21 cellular contexts compared by ENCODE assay signal in the genomic region with DNA sequence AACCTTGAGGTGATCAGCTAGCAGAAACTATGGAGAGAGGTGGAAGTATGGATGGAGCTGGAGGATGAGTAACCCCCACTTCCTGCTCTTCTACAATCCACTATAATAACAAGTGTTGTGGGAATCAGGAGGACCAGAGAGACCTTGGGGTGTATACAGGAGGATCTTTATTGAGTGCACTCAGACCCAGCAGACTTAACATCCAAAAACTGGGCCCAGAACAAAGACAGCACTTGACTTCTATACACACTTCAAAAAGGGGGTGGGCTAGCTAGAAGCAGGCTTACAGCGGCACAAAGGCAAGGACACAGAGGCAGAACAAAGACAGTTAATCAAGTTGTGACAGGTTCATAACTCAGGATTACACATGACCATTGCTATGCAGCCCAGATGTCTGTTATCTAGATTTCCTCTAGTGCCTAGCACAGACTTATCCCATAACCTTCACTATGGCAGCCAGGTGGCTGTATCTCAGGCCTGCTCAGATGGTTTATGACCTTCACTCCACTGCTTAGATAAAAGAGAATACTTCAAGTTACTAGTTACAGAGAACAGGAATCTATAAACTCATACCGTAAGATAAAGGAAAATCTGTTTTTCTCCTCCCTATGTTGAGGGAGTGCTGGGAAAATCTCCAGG. TPM values are rescaled to one million over a fixed set of nuclear protein-coding genes. Genes with fewer than 3 reads are reported as not detected.
"Had no signal": no experiment of that assay in that cellular context is flagged by ENCODE, and none has a peak within 500 bp of the region (broad histone marks: within the 10 kb centered on the region; RNA-seq: fewer than 3 reads in every experiment).

No MANE protein-coding gene starts in this region.

- H3K36me3 Mint-ChIP-seq: activated CD8-positive, alpha-beta memory T cell treated with anti-CD3 and anti-CD28 coated beads, Interleukin-2, amount 10 ng/mL, durations not matched to agents 7 days and 5 days had no signal

- H3K36me3 ChIP-seq: adrenal gland, esophagus squamous epithelium, gastrocnemius medialis, heart left ventricle, tibial artery had no signal

- ATAC-seq: activated CD4-positive, alpha-beta T cell treated with anti-CD3 and anti-CD28 coated beads for 36 hours; body of pancreas; gastrocnemius medialis; heart left ventricle; stimulated activated memory B cell treated with anti-CD40 and anti-IgM and Interleukin-4, amounts not matched to agents 10 μg/mL and 1 μg/mL and 100 μg/mL, for 72 hours; T-helper 17 cell had no signal

- H3K4me3 Mint-ChIP-seq: activated CD4-positive, alpha-beta memory T cell treated with anti-CD3 and anti-CD28 coated beads for 36 hours; activated CD4-positive, alpha-beta T cell treated with anti-CD3 and anti-CD28 coated beads for 36 hours; activated CD8-positive, alpha-beta memory T cell treated with anti-CD3 and anti-CD28 coated beads, Interleukin-2, amount 10 ng/mL, durations not matched to agents 7 days and 5 days; naive B cell; stimulated activated memory B cell treated with anti-CD40 and anti-IgM and Interleukin-4, amounts not matched to agents 10 μg/mL and 1 μg/mL and 100 μg/mL, for 72 hours; T-helper 17 cell had no signal

- H3K27ac ChIP-seq: adrenal gland, body of pancreas, esophagus squamous epithelium, gastrocnemius medialis, heart left ventricle, parathyroid adenoma, tibial artery had no signal

- DNase-seq: activated CD4-positive, alpha-beta memory T cell treated with anti-CD3 and anti-CD28 coated beads for 36 hours; activated CD4-positive, alpha-beta T cell treated with anti-CD3 and anti-CD28 coated beads for 36 hours; activated CD8-positive, alpha-beta memory T cell treated with anti-CD3 and anti-CD28 coated beads, Interleukin-2, amount 10 ng/mL, durations not matched to agents 7 days and 5 days; activated naive CD4-positive, alpha-beta T cell treated with anti-CD3 and anti-CD28 coated beads, Interleukin-2, amount 50 U/mL, for 16 hours; activated T-cell treated with anti-CD3 and anti-CD28 coated beads, Interleukin-2, amount 50 U/mL, for 1 hour; adrenal gland; body of pancreas; central memory CD4-positive, alpha-beta T cell; effector CD8-positive, alpha-beta T cell; esophagus squamous epithelium; gastrocnemius medialis; heart left ventricle; naive B cell; stimulated activated CD4-positive, alpha-beta T cell treated with anti-CD3 and anti-CD28 coated beads, Interleukin-12 subunit alpha, Interleukin-12 subunit beta, amount 100 ng/mL, for 4 hours; stimulated activated CD4-positive, alpha-beta T cell treated with anti-CD3 and anti-CD28 coated beads, Interleukin-2, amount 100 ng/mL, for 24 hours; T-helper 17 cell; tibial artery had no signal

- H3K9me3 ChIP-seq: gastrocnemius medialis had no signal

- H3K9ac ChIP-seq: parathyroid adenoma had no signal

- H3K79me2 ChIP-seq: parathyroid adenoma had no signal

- H3K4me1 ChIP-seq: adrenal gland, body of pancreas, gastrocnemius medialis, heart left ventricle, parathyroid adenoma, tibial artery had no signal

- H2AFZ ChIP-seq: parathyroid adenoma had no signal

- H3K4me1 Mint-ChIP-seq: activated CD4-positive, alpha-beta T cell treated with anti-CD3 and anti-CD28 coated beads for 36 hours; naive B cell; stimulated activated memory B cell treated with anti-CD40 and anti-IgM and Interleukin-4, amounts not matched to agents 10 μg/mL and 1 μg/mL and 100 μg/mL, for 72 hours; T-helper 17 cell had no signal

- H3K4me3 ChIP-seq: adrenal gland, body of pancreas, esophagus squamous epithelium, gastrocnemius medialis, heart left ventricle, tibial artery had no signal

- H3K27ac Mint-ChIP-seq: activated CD4-positive, alpha-beta memory T cell treated with anti-CD3 and anti-CD28 coated beads for 36 hours; activated CD4-positive, alpha-beta T cell treated with anti-CD3 and anti-CD28 coated beads for 36 hours; activated CD8-positive, alpha-beta memory T cell treated with anti-CD3 and anti-CD28 coated beads, Interleukin-2, amount 10 ng/mL, durations not matched to agents 7 days and 5 days; naive B cell; stimulated activated memory B cell treated with anti-CD40 and anti-IgM and Interleukin-4, amounts not matched to agents 10 μg/mL and 1 μg/mL and 100 μg/mL, for 72 hours; T-helper 17 cell had no signal

RNA-seq across cellular contexts. Expression of gene PADI2, which starts 36.1 kb away (rescaled TPM):
- total RNA-seq: activated CD4-positive, alpha-beta memory T cell treated with anti-CD3 and anti-CD28 coated beads for 36 hours; endothelial cell of umbilical vein had no signal
- polyA plus RNA-seq: endothelial cell of umbilical vein had no signal

RNA-seq across cellular contexts. Expression of gene PADI1, which starts 49.6 kb away (rescaled TPM):
- total RNA-seq: activated CD4-positive, alpha-beta memory T cell treated with anti-CD3 and anti-CD28 coated beads for 36 hours; activated CD4-positive, alpha-beta T cell treated with anti-CD3 and anti-CD28 coated beads for 36 hours; activated CD8-positive, alpha-beta memory T cell treated with anti-CD3 and anti-CD28 coated beads, Interleukin-2, amount 10 ng/mL, durations not matched to agents 7 days and 5 days; adrenal gland; body of pancreas; endothelial cell of umbilical vein; gastrocnemius medialis; heart left ventricle; left lobe of liver; T-helper 17 cell had no signal
